Comparison of ENCODE assay signal across 8 cellular contexts in the genomic region with DNA sequence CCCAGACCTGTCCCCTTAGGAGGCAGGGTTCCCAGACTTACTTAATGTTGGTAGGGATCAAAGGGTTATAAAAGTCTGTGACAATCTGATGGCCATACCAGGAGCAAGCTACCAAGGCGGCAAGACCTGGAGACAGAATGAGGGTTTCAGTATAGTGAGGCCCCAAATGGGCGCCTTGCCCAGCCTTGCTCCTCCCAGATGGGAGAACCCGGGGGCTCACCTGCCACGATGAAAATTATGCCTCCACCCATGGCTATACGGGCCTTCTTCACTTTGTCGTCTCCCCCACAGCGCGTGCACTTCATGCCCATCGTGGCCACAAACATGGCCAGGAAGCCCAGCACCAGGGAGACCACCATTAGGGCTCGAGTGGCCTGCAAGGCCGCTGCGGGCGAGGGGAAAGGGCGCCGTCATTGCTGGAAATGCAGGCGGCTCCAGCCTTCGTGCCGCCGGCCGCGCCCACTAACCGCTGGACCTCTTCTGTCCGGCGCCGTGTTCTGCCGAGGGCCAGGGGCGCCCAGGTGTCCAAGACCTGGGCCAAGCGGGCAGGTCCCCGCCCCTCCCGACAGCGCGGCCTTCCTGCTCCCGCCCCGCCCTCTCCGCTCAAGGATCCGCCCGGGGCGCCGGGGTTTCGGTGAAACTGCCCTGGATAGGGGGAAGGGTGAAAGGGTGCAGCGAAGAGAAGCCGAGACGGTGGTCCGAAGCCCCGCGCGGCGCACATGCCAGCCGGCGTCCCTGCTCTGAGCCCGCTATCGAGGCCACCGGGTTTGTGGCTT. TPM values are rescaled to one million over a fixed set of nuclear protein-coding genes. Genes with fewer than 3 reads are reported as not detected.
DNase-seq lines count a peak whose midpoint lies in the region; ATAC-seq and TF ChIP-seq lines count a peak whose summit lies in the region.

No MANE protein-coding gene starts in this region.

- CTCF ChIA-PET in activated CD4-positive, alpha-beta memory T cell treated with anti-CD3 and anti-CD28 coated beads, Interleukin-2, amount 10 ng/mL, durations not matched to agents 7 days and 5 days (lab: Charles Lee): no interaction called here

- peak overlapping the region; percentile 99 for H3K9ac ChIP-seq in parathyroid adenoma

- H3K27ac ChIP-seq in foreskin keratinocyte (peak overlapping the region; percentile 97), parathyroid adenoma (peak overlapping the region; percentile 99)

- H2AFZ ChIP-seq in parathyroid adenoma: peak overlapping the region; percentile 97

- ATAC-seq in Right ventricle myocardium inferior (peak; percentile 54), foreskin keratinocyte (peak; percentile 65), HG03039 (IDR thresholded peaks at IDR 0.05; ENCODE audit: unreplicated experiment) (no peak)

- intact Hi-C loops in Right ventricle myocardium inferior (cut with DNase I): no loop called here
- intact Hi-C loops in cardiac septum (cut with DNase I): no loop called here

- H3K36me3 ChIP-seq in parathyroid adenoma (ENCODE audit: control insufficient read depth, insufficient read depth, low read length): no peaks in the 10 kb centered on the region

- no peaks in the 10 kb centered on the region for H3K9me3 ChIP-seq in parathyroid adenoma (ENCODE audit: control insufficient read depth, low read length)

- DNase-seq in Right ventricle myocardium inferior (ENCODE audit: missing footprints) (peak; percentile 76), cardiac septum (ENCODE audit: low spot score) (no peak), foreskin keratinocyte (no peak), nucleus accumbens (lab: John Stamatoyannopoulos, UW) (no peak), D341Med (ENCODE audit: low spot score) (no peak)
- no peak for DNase-seq in activated CD4-positive, alpha-beta memory T cell treated with anti-CD3 and anti-CD28 coated beads, Interleukin-2, amount 10 ng/mL, durations not matched to agents 7 days and 5 days

- no peak overlapping the region for H3K27ac Mint-ChIP-seq in activated CD4-positive, alpha-beta memory T cell treated with anti-CD3 and anti-CD28 coated beads, Interleukin-2, amount 10 ng/mL, durations not matched to agents 7 days and 5 days

- H3K36me3 Mint-ChIP-seq in activated CD4-positive, alpha-beta memory T cell treated with anti-CD3 and anti-CD28 coated beads, Interleukin-2, amount 10 ng/mL, durations not matched to agents 7 days and 5 days (ENCODE audit: low read depth): peaks cover 20% of the 10 kb centered on the region

- peak overlapping the region; percentile 83 for H3K4me3 ChIP-seq in parathyroid adenoma (ENCODE audit: low read depth, low read length)

- POLR2A ChIA-PET in activated CD4-positive, alpha-beta memory T cell treated with anti-CD3 and anti-CD28 coated beads, Interleukin-2, amount 10 ng/mL, durations not matched to agents 7 days and 5 days (lab: Charles Lee): interaction anchor here (1.0 kb wide), 1 partner anchor 19 kb away, joined by 3 read pairs; no protein-coding TSS in a partner anchor

- H3K27me3 Mint-ChIP-seq in activated CD4-positive, alpha-beta memory T cell treated with anti-CD3 and anti-CD28 coated beads, Interleukin-2, amount 10 ng/mL, durations not matched to agents 7 days and 5 days: peaks cover 29% of the 10 kb centered on the region

- H3K27me3 ChIP-seq in foreskin keratinocyte (no peaks in the 10 kb centered on the region), parathyroid adenoma (ENCODE audit: control insufficient read depth, insufficient read depth, low read length) (no peaks in the 10 kb centered on the region)

- peak overlapping the region; percentile 99 for H3K4me2 ChIP-seq in parathyroid adenoma (ENCODE audit: low read length)

- no peak for TF ChIP-seq CTCF in foreskin keratinocyte (conservative IDR thresholded peaks at IDR 0.05)
- no peak for TF ChIP-seq CTCF in parathyroid adenoma (IDR thresholded peaks at IDR 0.05)

- peaks cover 11% of the 10 kb centered on the region for H3K79me2 ChIP-seq in parathyroid adenoma

- H3K4me3 Mint-ChIP-seq in activated CD4-positive, alpha-beta memory T cell treated with anti-CD3 and anti-CD28 coated beads, Interleukin-2, amount 10 ng/mL, durations not matched to agents 7 days and 5 days: peak overlapping the region; percentile 54

- H3K9me3 Mint-ChIP-seq in activated CD4-positive, alpha-beta memory T cell treated with anti-CD3 and anti-CD28 coated beads, Interleukin-2, amount 10 ng/mL, durations not matched to agents 7 days and 5 days: no peaks in the 10 kb centered on the region

- H3K4me1 ChIP-seq in foreskin keratinocyte: peaks cover 20% of the 10 kb centered on the region
- peaks cover 15% of the 10 kb centered on the region for H3K4me1 ChIP-seq in parathyroid adenoma

- H3K4me1 Mint-ChIP-seq in activated CD4-positive, alpha-beta memory T cell treated with anti-CD3 and anti-CD28 coated beads, Interleukin-2, amount 10 ng/mL, durations not matched to agents 7 days and 5 days: peaks cover 28% of the 10 kb centered on the region

RNA-seq across cellular contexts. Expression of a gene that starts 1.5 kb away (rescaled TPM):
- 1.2 TPM for total RNA-seq in Right ventricle myocardium inferior
- 0.75 TPM for total RNA-seq in cardiac septum
- under 1 TPM; 0.15 to 0.80 TPM for total RNA-seq in activated CD4-positive, alpha-beta memory T cell treated with anti-CD3 and anti-CD28 coated beads, Interleukin-2, amount 10 ng/mL, durations not matched to agents 7 days and 5 days
- 16.7 and 18.0 TPM in 2 replicates for total RNA-seq in foreskin keratinocyte
- 20.9 and 25.0 TPM in 2 replicates for polyA plus RNA-seq in foreskin keratinocyte

RNA-seq across cellular contexts. Expression of a gene that starts 8.8 kb away (rescaled TPM):
- total RNA-seq in Right ventricle myocardium inferior: 72.7 TPM
- total RNA-seq in cardiac septum: 57.5 TPM
- 10 to 100 TPM; 40.4 to 42.1 TPM for total RNA-seq in activated CD4-positive, alpha-beta memory T cell treated with anti-CD3 and anti-CD28 coated beads, Interleukin-2, amount 10 ng/mL, durations not matched to agents 7 days and 5 days
- total RNA-seq in foreskin keratinocyte: 31.8 and 63.6 TPM in 2 replicates
- polyA plus RNA-seq in foreskin keratinocyte: 42.6 and 104 TPM in 2 replicates

RNA-seq across cellular contexts. Expression of a gene that starts 9.3 kb away (rescaled TPM):
- total RNA-seq in Right ventricle myocardium inferior: 114 TPM
- 111 TPM for total RNA-seq in cardiac septum
- total RNA-seq in activated CD4-positive, alpha-beta memory T cell treated with anti-CD3 and anti-CD28 coated beads, Interleukin-2, amount 10 ng/mL, durations not matched to agents 7 days and 5 days: 100 to 1,000 TPM; 170 to 175 TPM
- total RNA-seq in foreskin keratinocyte: 84.9 and 89.6 TPM in 2 replicates
- 171 and 177 TPM in 2 replicates for polyA plus RNA-seq in foreskin keratinocyte

RNA-seq across cellular contexts. Expression of a gene that starts 18.5 kb away (rescaled TPM):
- 444 TPM for total RNA-seq in Right ventricle myocardium inferior
- 449 TPM for total RNA-seq in cardiac septum
- 100 to 1,000 TPM; 303 to 313 TPM for total RNA-seq in activated CD4-positive, alpha-beta memory T cell treated with anti-CD3 and anti-CD28 coated beads, Interleukin-2, amount 10 ng/mL, durations not matched to agents 7 days and 5 days
- 162 and 204 TPM in 2 replicates for total RNA-seq in foreskin keratinocyte
- polyA plus RNA-seq in foreskin keratinocyte: 319 and 384 TPM in 2 replicates

RNA-seq across cellular contexts. Expression of a gene that starts 20.7 kb away (rescaled TPM):
- total RNA-seq in Right ventricle myocardium inferior (119 TPM), cardiac septum (73.5 TPM), foreskin keratinocyte (0.17 and 0.25 TPM in 2 replicates)
- not detected for total RNA-seq in activated CD4-positive, alpha-beta memory T cell treated with anti-CD3 and anti-CD28 coated beads, Interleukin-2, amount 10 ng/mL, durations not matched to agents 7 days and 5 days
- 0.04 and 0.12 TPM in 2 replicates for polyA plus RNA-seq in foreskin keratinocyte
